8 cellular contexts compared by ENCODE assay signal in the genomic region with DNA sequence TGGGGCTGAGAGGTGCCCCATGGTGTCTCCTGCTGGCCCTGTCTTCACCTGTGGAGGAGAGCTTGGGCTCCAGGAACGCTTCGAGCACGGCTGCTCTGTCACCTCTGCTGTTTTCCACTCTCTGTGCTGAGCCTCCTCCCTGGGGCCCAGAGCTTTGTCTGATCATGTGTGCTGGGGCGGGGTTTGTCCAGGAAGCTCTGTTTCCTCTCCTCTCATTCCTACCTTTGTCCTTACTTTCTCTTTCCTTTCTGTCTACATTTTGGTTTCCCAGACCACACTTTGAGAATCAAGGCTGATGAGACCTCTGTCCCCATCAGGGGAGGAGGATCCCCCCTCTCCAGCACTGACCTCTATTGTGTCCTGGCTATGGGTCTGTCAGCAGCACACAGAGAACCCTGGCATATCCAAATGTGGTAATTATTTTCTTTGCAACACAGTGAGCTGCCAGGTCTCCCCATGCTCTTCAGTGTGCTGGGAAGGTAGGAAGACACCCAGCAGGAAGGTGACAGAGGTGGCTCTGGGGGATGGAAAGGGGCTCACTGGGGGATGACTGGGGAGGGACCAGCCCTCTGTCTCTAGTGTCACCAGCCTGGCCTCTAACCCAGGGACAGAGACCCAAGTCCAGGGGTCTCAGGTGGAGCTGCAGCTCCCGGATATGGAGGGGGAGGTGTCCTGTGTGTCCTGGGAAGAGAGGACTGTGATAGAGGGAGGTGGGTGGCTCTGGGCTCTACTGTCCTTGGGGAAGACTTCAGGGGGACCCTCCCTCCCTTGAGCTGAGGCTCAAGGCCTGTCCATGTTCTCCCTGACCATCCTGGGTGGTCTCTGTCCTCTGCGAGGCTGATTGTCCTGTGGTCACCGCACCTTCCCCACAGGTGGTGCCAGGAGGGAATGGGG. TPM values are rescaled to one million over a fixed set of nuclear protein-coding genes. Genes with fewer than 3 reads are reported as not detected.
A peak's percentile ranks its signal among the peaks of the same experiment; 100 is the strongest.
DNase-seq lines count a peak whose midpoint lies in the region; ATAC-seq and TF ChIP-seq lines count a peak whose summit lies in the region.

A gene (minus strand): TSS at position 128 of the 894 bp plus-strand sequence. CDS start 107 bp downstream, at position 21.

- CTCF ChIA-PET in activated CD4-positive, alpha-beta T cell treated with anti-CD3 and anti-CD28 coated beads for 36 hours (lab: Charles Lee): interaction anchor here (0.6 to 10.8 kb wide), 22 partner anchors 9 to 747 kb away, joined by 3 to 107 read pairs (median 4); a partner anchor contains a TSS

- DNase-seq in activated CD4-positive, alpha-beta T cell treated with anti-CD3 and anti-CD28 coated beads for 36 hours: peak; percentile 79
- DNase-seq in epithelial cell of esophagus (ENCODE audit: low read depth): peak; percentile 79
- peak; percentile 7 for DNase-seq in pulmonary artery endothelial cell (ENCODE audit: low read depth, low spot score)
- DNase-seq in NCI-H187 treated with DMSO at 0.1 percent for 48 hours (lab: John Stamatoyannopoulos, UW): no peak
- DNase-seq in NCI-H748 (lab: John Stamatoyannopoulos, UW; ENCODE audit: unreplicated experiment): no peak

- peak within 1 kb of the TSS; percentile 85 to 100 (median 93) for H3K4me2 ChIP-seq in BLaER1 treated with 17β-estradiol and CSF1 and Interleukin-3, amounts not matched to agents 10 nM and 100 nM

- peak within 1 kb of the TSS in 9 of 11 experiments; percentile 69 to 88 (median 81); a peak in 19 of 22 replicates for H3K27ac ChIP-seq in BLaER1 treated with 17β-estradiol and CSF1 and Interleukin-3, amounts not matched to agents 10 nM and 100 nM

- TF ChIP-seq CTCF in epithelial cell of esophagus (IDR thresholded peaks at IDR 0.05; ENCODE audit: insufficient read depth, low read depth, low read length, missing control alignments): no peak

- peaks cover 28 to 64% (median 58%) of the 10 kb centered on the region in 10 experiments for H3K4me1 ChIP-seq in BLaER1 treated with 17β-estradiol and CSF1 and Interleukin-3, amounts not matched to agents 10 nM and 100 nM

- peak within 1 kb of the TSS; percentile 46 to 81 (median 74); a peak in 21 of 22 replicates for H3K9ac ChIP-seq in BLaER1 treated with 17β-estradiol and CSF1 and Interleukin-3, amounts not matched to agents 10 nM and 100 nM

- ATAC-seq in HG02610 (IDR thresholded peaks at IDR 0.05; ENCODE audit: unreplicated experiment) (peak; percentile 64), GM18861 (IDR thresholded peaks at IDR 0.05; ENCODE audit: unreplicated experiment) (no peak)
- ATAC-seq in activated CD4-positive, alpha-beta T cell treated with anti-CD3 and anti-CD28 coated beads for 36 hours: peak; percentile 91

- POLR2A ChIA-PET in activated CD4-positive, alpha-beta T cell treated with anti-CD3 and anti-CD28 coated beads for 36 hours (lab: Charles Lee): no interaction called here

- intact Hi-C loops in activated CD4-positive, alpha-beta T cell treated with anti-CD3 and anti-CD28 coated beads for 36 hours (cut with DNase I, micrococcal nuclease): loop anchor here (1.0 kb wide), 1 partner anchor 78 kb away; no protein-coding TSS in a partner anchor

- H3K36me3 ChIP-seq in BLaER1 treated with 17β-estradiol and CSF1 and Interleukin-3, amounts not matched to agents 10 nM and 100 nM: peaks cover 0 to 36% (median 0%) of the 10 kb centered on the region in 11 experiments; a peak in 8 of 22 replicates

- H3K9me3 Mint-ChIP-seq in activated CD4-positive, alpha-beta T cell treated with anti-CD3 and anti-CD28 coated beads for 36 hours (ENCODE audit: low read depth): no peaks in the 10 kb centered on the region

- H4K20me1 ChIP-seq in BLaER1 treated with 17β-estradiol and CSF1 and Interleukin-3, amounts not matched to agents 10 nM and 100 nM: peaks cover 0 to 24% (median 6%) of the 10 kb centered on the region in 11 experiments; a peak in 11 of 22 replicates

- H3K36me3 Mint-ChIP-seq in activated CD4-positive, alpha-beta T cell treated with anti-CD3 and anti-CD28 coated beads for 36 hours (ENCODE audit: low read depth): no peaks in the 10 kb centered on the region

- peak within 1 kb of the TSS; percentile 28 to 74 (median 62); a peak in 18 of 20 replicates for H3K4me3 ChIP-seq in BLaER1 treated with 17β-estradiol and CSF1 and Interleukin-3, amounts not matched to agents 10 nM and 100 nM
- H3K4me3 ChIP-seq in epithelial cell of esophagus (ENCODE audit: low read length): peak within 1 kb of the TSS; percentile 20

- H3K27me3 ChIP-seq in BLaER1 treated with 17β-estradiol and CSF1 and Interleukin-3, amounts not matched to agents 10 nM and 100 nM: peaks cover 0 to 9% (median 0%) of the 10 kb centered on the region in 11 experiments; a peak in 1 of 22 replicates

- H3K4me3 Mint-ChIP-seq in activated CD4-positive, alpha-beta T cell treated with anti-CD3 and anti-CD28 coated beads for 36 hours: peak within 1 kb of the TSS; percentile 60

- H3K9me3 ChIP-seq in BLaER1 treated with 17β-estradiol and CSF1 and Interleukin-3, amounts not matched to agents 10 nM and 100 nM (replicated peaks in 1 of 11): no peaks in the 10 kb centered on the region

- peaks cover 24% of the 10 kb centered on the region for H3K4me1 Mint-ChIP-seq in activated CD4-positive, alpha-beta T cell treated with anti-CD3 and anti-CD28 coated beads for 36 hours

- no peaks in the 10 kb centered on the region for H3K27me3 Mint-ChIP-seq in activated CD4-positive, alpha-beta T cell treated with anti-CD3 and anti-CD28 coated beads for 36 hours

- peak within 1 kb of the TSS; percentile 94 for H3K27ac Mint-ChIP-seq in activated CD4-positive, alpha-beta T cell treated with anti-CD3 and anti-CD28 coated beads for 36 hours

RNA-seq across cellular contexts. Expression of the gene that starts here (rescaled TPM):
- 1 to 10 TPM; 2.0 to 3.6 TPM for total RNA-seq in activated CD4-positive, alpha-beta T cell treated with anti-CD3 and anti-CD28 coated beads for 36 hours
- total RNA-seq in pulmonary artery endothelial cell: 0.26 and 0.46 TPM in 2 replicates

Comparison
In these comparisons a context has a peak if more than half of its experiments do, and no peak if none do; other contexts are left out.
1. Peak in DNase-seq in pulmonary artery endothelial cell; RNA of the gene not detected or under 1 TPM.
2. DNase-seq: peak in activated CD4-positive, alpha-beta T cell treated with anti-CD3 and anti-CD28 coated beads for 36 hours (single experiment) and epithelial cell of esophagus (single experiment); none in NCI-H187 treated with DMSO at 0.1 percent for 48 hours (single experiment) and NCI-H748 (single experiment).